In the genomic region with DNA sequence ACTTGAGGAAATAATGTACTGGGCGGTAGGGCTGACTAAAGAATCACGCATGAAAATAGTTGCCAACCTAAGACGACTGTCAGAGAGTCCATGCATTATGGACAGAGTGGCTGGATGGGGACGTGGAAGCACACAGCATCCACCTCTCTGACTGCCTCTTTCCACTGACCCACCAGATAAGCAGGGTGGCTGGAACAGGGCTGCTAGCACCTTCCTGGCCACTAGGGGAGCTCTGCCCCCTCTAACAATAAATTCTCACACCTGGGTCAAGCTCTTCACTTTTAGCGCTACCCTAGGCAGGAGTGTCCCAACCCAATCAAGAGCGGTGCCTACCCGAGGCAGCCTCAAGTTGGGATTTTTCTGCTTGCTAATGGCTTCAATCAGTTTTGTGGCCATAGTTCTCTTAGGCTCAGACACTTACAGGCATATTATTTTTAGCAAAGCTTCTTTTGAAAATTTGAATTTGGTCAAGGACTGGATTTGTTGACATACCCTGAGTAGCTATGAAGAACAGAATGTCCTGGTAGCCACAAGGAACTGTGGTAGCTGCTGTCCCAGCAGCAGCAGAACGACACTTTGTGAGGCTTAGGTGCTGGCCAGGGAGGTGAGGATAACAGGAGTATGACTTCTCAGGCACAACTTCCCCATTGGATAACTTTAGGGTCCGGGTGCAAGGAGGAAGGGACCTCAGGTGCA, we compare ENCODE assay signal across 8 cellular contexts. TPM values are rescaled to one million over a fixed set of nuclear protein-coding genes. Genes with fewer than 3 reads are reported as not detected.
DNase-seq lines count a peak whose midpoint lies in the region; ATAC-seq and TF ChIP-seq lines count a peak whose summit lies in the region.

No MANE protein-coding gene starts in this region.

- H3K27me3 ChIP-seq in mesenchymal stem cell (ENCODE audit: control insufficient read depth in 1 of 2, insufficient read depth in 1 of 2, low read length in 2 of 2): no peaks in the 10 kb centered on the region

- H4K91ac ChIP-seq in mesenchymal stem cell (ENCODE audit: low read length): no peak overlapping the region

- H3K9me3 ChIP-seq in mesenchymal stem cell (ENCODE audit: control insufficient read depth, low read length): no peaks in the 10 kb centered on the region

- intact Hi-C loops in lower leg skin (cut with DNase I; ENCODE audit: low total_unique reads): no loop called here

- no peak overlapping the region for H3K14ac ChIP-seq in mesenchymal stem cell (ENCODE audit: low read length in 2 of 2)

- no peak overlapping the region for H2BK120ac ChIP-seq in mesenchymal stem cell (ENCODE audit: low read depth, low read length)

- peaks cover 4% of the 10 kb centered on the region for H3K79me1 ChIP-seq in mesenchymal stem cell (replicated peaks; ENCODE audit: low read length, poor library complexity, severe bottlenecking)

- no peak overlapping the region for H2BK12ac ChIP-seq in mesenchymal stem cell (ENCODE audit: low read length in 2 of 2)

- ATAC-seq in GM21576 (IDR thresholded peaks at IDR 0.05; ENCODE audit: unreplicated experiment): peak; percentile 81

- peak overlapping the region; percentile 6 for H3K4me3 ChIP-seq in coronary artery
- H3K4me3 ChIP-seq in mesenchymal stem cell (ENCODE audit: insufficient read depth in 1 of 2, low read depth in 1 of 2, low read length in 2 of 2): no peak overlapping the region
- no peak overlapping the region for H3K4me3 ChIP-seq in lower leg skin (ENCODE audit: low read depth, poor library complexity, severe bottlenecking)

- peaks cover 55 to 62% of the 10 kb centered on the region in 2 experiments for H3K36me3 ChIP-seq in mesenchymal stem cell (ENCODE audit: control insufficient read depth in 1 of 2, insufficient read depth in 2 of 2, low read depth in 1 of 2, low read length in 2 of 2)

- DNase-seq in ELR (ENCODE audit: low read depth) (peak; percentile 70), NAMALWA (ENCODE audit: low spot score) (peak; percentile 76), coronary artery (ENCODE audit: low spot score) (no peak), mesenchymal stem cell (peak; percentile 61), lower leg skin (ENCODE audit: low spot score in 2 of 2) (no peak)
- peak; percentile 21 to 36 for DNase-seq in activated CD4-positive, alpha-beta T cell treated with anti-CD3 and anti-CD28 coated beads for 24 hours (ENCODE audit: low read depth in 2 of 2)
- DNase-seq in stimulated activated CD8-positive, alpha-beta memory T cell treated with anti-CD3 and anti-CD28 coated beads, Interleukin-7, amount 100 ng/mL, for 4 hours (ENCODE audit: low read depth in 2 of 2): peak; percentile 19 to 33

- TF ChIP-seq POLR2A in lower leg skin (IDR thresholded peaks at IDR 0.05): no peak

- no peak overlapping the region for H3K23ac ChIP-seq in mesenchymal stem cell (ENCODE audit: low read length in 2 of 2)

- H2BK15ac ChIP-seq in mesenchymal stem cell (ENCODE audit: low read depth, poor library complexity, severe bottlenecking): no peak overlapping the region

- no peak overlapping the region for H3K18ac ChIP-seq in mesenchymal stem cell (ENCODE audit: low read depth in 1 of 2, low read length in 2 of 2)

- H2AFZ ChIP-seq in mesenchymal stem cell (ENCODE audit: low read depth, low read length): no peak overlapping the region

- H3K4me2 ChIP-seq in mesenchymal stem cell (ENCODE audit: low read length, poor library complexity, severe bottlenecking): no peak overlapping the region

- H3K4ac ChIP-seq in mesenchymal stem cell (ENCODE audit: low read depth in 1 of 2, low read length in 2 of 2): no peak overlapping the region

- no peak overlapping the region for H3K9ac ChIP-seq in mesenchymal stem cell (ENCODE audit: low read length)

- no peaks in the 10 kb centered on the region for H3K4me1 ChIP-seq in mesenchymal stem cell (ENCODE audit: control insufficient read depth, insufficient read depth, low read depth, low read length)

- H4K8ac ChIP-seq in mesenchymal stem cell (ENCODE audit: low read length): no peak overlapping the region

- TF ChIP-seq CTCF in coronary artery (IDR thresholded peaks at IDR 0.05) (peak; percentile 82), lower leg skin (IDR thresholded peaks at IDR 0.05) (peak in 1 of 3 donors; percentile 54)

- no peak overlapping the region for H2BK5ac ChIP-seq in mesenchymal stem cell (ENCODE audit: low read depth, low read length, poor library complexity, severe bottlenecking)

- peak overlapping the region; percentile 96 for H3K27ac ChIP-seq in coronary artery
- H3K27ac ChIP-seq in mesenchymal stem cell (ENCODE audit: low read length, poor library complexity, severe bottlenecking): no peak overlapping the region

- no peak overlapping the region for H2AK5ac ChIP-seq in mesenchymal stem cell (ENCODE audit: low read length, severe bottlenecking)

- WGBS in mesenchymal stem cell: 62% methylated on average over 9 of the region's 9 CpGs
- 39 to 43% methylated on average over 9 of the region's 9 CpGs for WGBS in lower leg skin, 2 donors

RNA-seq across cellular contexts. Expression of a gene that starts 6.9 kb away (rescaled TPM):
- 890 TPM for polyA plus RNA-seq in mesenchymal stem cell (2013, experiment 1 of 2)
- 890 TPM for polyA plus RNA-seq in mesenchymal stem cell (2013, experiment 2 of 2)
- total RNA-seq in lower leg skin: 100 to 1,000 TPM in 1 of 4 donors, 10 to 100 TPM in 3; 36.3 to 190 (median 68.6) TPM

RNA-seq across cellular contexts. Expression of a gene that starts 22.9 kb away (rescaled TPM):
- polyA plus RNA-seq in mesenchymal stem cell (2013, experiment 1 of 2): 0.30 TPM
- polyA plus RNA-seq in mesenchymal stem cell (2013, experiment 2 of 2): 0.38 TPM
- 10 to 100 TPM in 1 of 4 donors, 1 to 10 TPM in 2, under 1 TPM in 1; 0.25 to 22.2 (median 4.2) TPM for total RNA-seq in lower leg skin

RNA-seq across cellular contexts. Expression of a gene that starts 31.7 kb away (rescaled TPM):
- polyA plus RNA-seq in mesenchymal stem cell (2013, experiment 1 of 2): 0.81 TPM
- polyA plus RNA-seq in mesenchymal stem cell (2013, experiment 2 of 2): 0.73 TPM
- total RNA-seq in lower leg skin: 1 to 10 TPM in 2 of 4 donors, under 1 TPM in 2; 0.32 to 7.6 (median 0.86) TPM

RNA-seq across cellular contexts. Expression of a gene that starts 35.3 kb away (rescaled TPM):
- 98.6 TPM for polyA plus RNA-seq in mesenchymal stem cell (2013, experiment 1 of 2)
- polyA plus RNA-seq in mesenchymal stem cell (2013, experiment 2 of 2): 91.6 TPM
- 100 to 1,000 TPM; 101 to 176 (median 155) TPM for total RNA-seq in lower leg skin

RNA-seq across cellular contexts. Expression of a gene that starts 35.8 kb away (rescaled TPM):
- 45.6 TPM for polyA plus RNA-seq in mesenchymal stem cell (2013, experiment 1 of 2)
- polyA plus RNA-seq in mesenchymal stem cell (2013, experiment 2 of 2): 45.1 TPM
- 10 to 100 TPM; 18.2 to 26.6 (median 20.5) TPM for total RNA-seq in lower leg skin

Comparison
In these comparisons a context has a peak if more than half of its experiments do, and no peak if none do; other contexts are left out.
1. DNase-seq: peak in ELR (single experiment), NAMALWA (single experiment), activated CD4-positive, alpha-beta T cell treated with anti-CD3 and anti-CD28 coated beads for 24 hours (2 of 2), mesenchymal stem cell (single experiment) and stimulated activated CD8-positive, alpha-beta memory T cell treated with anti-CD3 and anti-CD28 coated beads, Interleukin-7, amount 100 ng/mL, for 4 hours (2 of 2); none in coronary artery (single experiment) and lower leg skin (0 of 2).